ENCODE assay signal across 8 cellular contexts in the genomic region with DNA sequence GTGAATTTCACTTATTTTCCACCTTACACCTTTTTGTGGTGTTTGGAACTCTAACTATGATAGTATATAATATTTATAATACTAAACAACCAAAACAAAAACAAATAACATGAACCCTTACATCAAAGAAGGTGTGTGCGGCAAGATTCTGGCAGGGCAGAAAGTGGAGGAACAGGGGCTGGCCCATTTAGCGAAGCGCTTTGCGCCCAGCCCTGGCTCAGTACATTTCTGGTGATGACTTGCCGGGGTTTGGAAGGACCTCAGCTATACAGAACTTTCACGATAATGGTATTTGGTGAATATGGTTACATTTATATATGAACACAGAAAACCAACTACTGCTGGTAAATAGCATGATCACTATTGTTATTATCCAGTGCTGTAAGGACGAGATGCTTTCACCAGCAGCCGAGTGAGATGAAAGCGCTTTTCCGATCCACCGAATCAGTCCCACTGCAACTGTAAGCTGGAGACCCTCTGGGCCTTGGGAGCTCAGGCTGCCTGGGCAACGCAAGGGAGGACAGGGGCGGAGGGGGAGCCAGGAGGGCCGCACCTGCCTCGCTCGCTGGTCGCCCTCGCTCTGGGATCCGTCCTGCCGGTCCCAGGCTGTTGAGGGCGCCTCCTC.
DNase-seq lines count a peak whose midpoint lies in the region; ATAC-seq, FAIRE-seq and TF ChIP-seq lines count a peak whose summit lies in the region.

No MANE protein-coding gene starts in this region.

- intact Hi-C loops in sciatic nerve (cut with DNase I): no loop called here

- H3K36me3 ChIP-seq in GM06990 (ENCODE audit: control insufficient read depth, insufficient read depth, low read length): no peaks in the 10 kb centered on the region
- no peaks in the 10 kb centered on the region for H3K36me3 ChIP-seq in MG63
- no peaks in the 10 kb centered on the region for H3K36me3 ChIP-seq in bronchial epithelial cell (ENCODE audit: control insufficient read depth, insufficient read depth, low read length)
- no peaks in the 10 kb centered on the region for H3K36me3 ChIP-seq in muscle layer of duodenum (ENCODE audit: control insufficient read depth in 1 of 2, insufficient read depth in 2 of 2, low read length in 2 of 2)

- in situ Hi-C loops in GM13976 (cut with MboI; ENCODE audit: low sequenced_read_pairs, unreplicated experiment): no loop called here

- no peak for FAIRE-seq in bronchial epithelial cell (lab: Jason Lieb, UNC)

- TF ChIP-seq CTCF in GM06990 (IDR thresholded peaks at IDR 0.05; ENCODE audit: insufficient read depth, low read length, poor library complexity, severe bottlenecking) (no peak), bronchial epithelial cell (IDR thresholded peaks at IDR 0.05; ENCODE audit: insufficient read depth, low read length, severe bottlenecking) (no peak), GM13976 (IDR thresholded peaks at IDR 0.05; ENCODE audit: borderline replicate concordance, control extremely low read depth, extremely low read depth, insufficient read depth, missing control alignments) (no peak)

- H3K27me3 ChIP-seq in GM06990 (replicated peaks; ENCODE audit: control insufficient read depth, insufficient read depth, low read length) (no peaks in the 10 kb centered on the region), MG63 (no peaks in the 10 kb centered on the region), bronchial epithelial cell (ENCODE audit: control insufficient read depth, insufficient read depth, low read length) (no peaks in the 10 kb centered on the region), muscle layer of duodenum (ENCODE audit: low read depth, low read length) (no peaks in the 10 kb centered on the region)

- H3K4me3 ChIP-seq in GM06990 (replicated peaks; ENCODE audit: low read depth, low read length) (peak overlapping the region; percentile 77), MG63 (peak overlapping the region; percentile 63), bronchial epithelial cell (ENCODE audit: low read depth, low read length) (peak overlapping the region; percentile 74), muscle layer of duodenum (ENCODE audit: low read depth in 1 of 2, low read length in 2 of 2) (peak overlapping the region; percentile 76 to 92)

- peaks cover 0 to 5% of the 10 kb centered on the region in 2 donors for H3K4me1 ChIP-seq in muscle layer of duodenum (ENCODE audit: control insufficient read depth in 1 of 2, insufficient read depth in 2 of 2, low read length in 2 of 2)

- H3K9me3 ChIP-seq in MG63 (no peaks in the 10 kb centered on the region), muscle layer of duodenum (ENCODE audit: control insufficient read depth in 1 of 2, low read length in 2 of 2) (no peaks in the 10 kb centered on the region)

- DNase-seq in GM06990 (ENCODE audit: extremely low read depth, insufficient read length) (no peak), MG63 (no peak), bronchial epithelial cell (ENCODE audit: low read depth) (no peak), sciatic nerve (ENCODE audit: low spot score) (no peak), activated gamma-delta T cell treated with Interleukin-2 at 50 U/mL for 16 hours (no peak), GM13976 (ENCODE audit: low spot score) (no peak)

- H3K27ac ChIP-seq in muscle layer of duodenum (ENCODE audit: low read length): no peak overlapping the region

- no peak for ATAC-seq in sciatic nerve
- ATAC-seq in GM21619 (IDR thresholded peaks at IDR 0.05; ENCODE audit: unreplicated experiment): no peak
